Comparison of ENCODE assay signal across 27 cellular contexts in the genomic region with DNA sequence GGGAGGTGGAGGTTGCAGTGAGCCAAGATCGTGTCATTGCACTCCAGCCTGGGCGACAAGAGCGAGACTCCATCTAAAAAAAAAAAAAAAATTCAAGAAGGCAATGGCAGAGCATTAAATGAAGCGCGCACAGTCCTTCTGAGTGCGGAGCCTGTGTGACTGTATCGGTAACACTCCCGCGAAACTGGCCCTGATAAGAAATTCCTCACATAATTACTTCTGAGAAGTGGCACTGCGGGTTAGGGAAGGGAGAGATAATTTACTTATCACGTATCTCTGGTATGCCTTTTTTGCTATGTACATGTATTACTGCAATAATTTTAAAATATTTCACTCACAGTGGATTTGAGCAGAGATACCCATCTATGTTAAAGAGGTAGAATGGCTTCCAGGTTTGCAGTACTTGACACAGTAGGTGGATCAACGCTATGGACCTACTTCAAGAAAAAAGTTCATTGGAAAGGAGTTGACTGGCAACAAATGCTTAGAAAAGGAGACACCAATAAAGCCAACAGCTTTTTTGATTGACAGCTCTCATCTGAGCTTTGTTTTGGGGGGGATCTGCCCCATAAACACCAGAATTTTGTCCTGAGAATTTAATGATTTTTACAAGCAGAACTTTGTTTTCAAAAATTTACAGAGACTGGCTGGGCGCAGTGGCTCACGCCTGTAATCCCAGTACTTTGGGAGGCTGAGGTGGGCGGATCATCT.
"Had no signal": no experiment of that assay in that cellular context is flagged by ENCODE, and none has a peak within 500 bp of the region (broad histone marks: within the 10 kb centered on the region; RNA-seq: fewer than 3 reads in every experiment).

No MANE protein-coding gene starts in this region.

- H3K9me3 ChIP-seq: gastroesophageal sphincter, left ventricle myocardium inferior, neutrophil, right lobe of liver, upper lobe of right lung had no signal

- ATAC-seq: activated CD8-positive, alpha-beta memory T cell treated with anti-CD3 and anti-CD28 coated beads, Interleukin-2, amount 10 ng/mL, durations not matched to agents 7 days and 5 days; activated CD8-positive, alpha-beta T cell treated with anti-CD3 and anti-CD28 coated beads, Interleukin-2, amount 10 ng/mL, durations not matched to agents 7 days and 5 days; activated naive CD4-positive, alpha-beta T cell treated with anti-CD3 and anti-CD28 coated beads, Interleukin-2, amount 50 U/mL, for 72 hours; activated T-cell treated with anti-CD3 and anti-CD28 coated beads, Interleukin-2, amount 50 U/mL, for 72 hours; gastroesophageal sphincter; right lobe of liver; stimulated activated effector memory CD8-positive, alpha-beta T cell treated with anti-CD3 and anti-CD28 coated beads, Interleukin-12 subunit alpha, Interleukin-12 subunit beta, amount 100 ng/mL, for 72 hours; upper lobe of right lung; WTC11 had no signal

- H3K4me3 ChIP-seq: gastroesophageal sphincter, hepatocyte, left ventricle myocardium inferior, right lobe of liver, upper lobe of right lung had no signal

- H3K4me1 ChIP-seq: right lobe of liver had no signal

- H3K27ac ChIP-seq: epithelial cell of prostate, gastroesophageal sphincter, hepatocyte, left ventricle myocardium inferior, neutrophil, right lobe of liver, upper lobe of right lung had no signal

- H2AFZ ChIP-seq: hepatocyte had no signal

- H3K36me3 ChIP-seq: gastroesophageal sphincter, left ventricle myocardium inferior, neutrophil, right lobe of liver, upper lobe of right lung had no signal

- DNase-seq: activated CD4-positive, alpha-beta T cell treated with anti-CD3 and anti-CD28 coated beads for 1 hour; activated CD4-positive, alpha-beta T cell treated with anti-CD3 and anti-CD28 coated beads, Interleukin-2, amount 50 U/mL, for 1 hour; activated CD8-positive, alpha-beta memory T cell treated with anti-CD3 and anti-CD28 coated beads, Interleukin-2, amount 10 ng/mL, durations not matched to agents 7 days and 5 days; activated CD8-positive, alpha-beta T cell treated with anti-CD3 and anti-CD28 coated beads, Interleukin-2, amount 10 ng/mL, durations not matched to agents 7 days and 5 days; activated naive CD4-positive, alpha-beta T cell; activated T-cell treated with anti-CD3 and anti-CD28 coated beads, Interleukin-2, amount 50 U/mL, for 72 hours; anterior cingulate cortex; effector CD8-positive, alpha-beta T cell; islet precursor cell; left ventricle myocardium inferior; naive B cell; nephron progenitor cell; right lobe of liver; stimulated activated CD4-positive, alpha-beta T cell treated with anti-CD3 and anti-CD28 coated beads, Interleukin-12 subunit alpha, Interleukin-12 subunit beta, amount 100 ng/mL, for 4 hours; stimulated activated CD4-positive, alpha-beta T cell treated with anti-CD3 and anti-CD28 coated beads, Interleukin-4, amount 100 ng/mL, for 24 hours; upper lobe of right lung had no signal

- FAIRE-seq: bronchial epithelial cell, colon, endometrium, TTC549 had no signal

- H3K79me2 ChIP-seq: hepatocyte had no signal

- H3K27me3 ChIP-seq: gastroesophageal sphincter, hepatocyte, neutrophil, right lobe of liver, upper lobe of right lung had no signal

- H3K4me2 ChIP-seq: hepatocyte had no signal
